Comparison of ENCODE assay signal across 1 cellular context in the genomic region with DNA sequence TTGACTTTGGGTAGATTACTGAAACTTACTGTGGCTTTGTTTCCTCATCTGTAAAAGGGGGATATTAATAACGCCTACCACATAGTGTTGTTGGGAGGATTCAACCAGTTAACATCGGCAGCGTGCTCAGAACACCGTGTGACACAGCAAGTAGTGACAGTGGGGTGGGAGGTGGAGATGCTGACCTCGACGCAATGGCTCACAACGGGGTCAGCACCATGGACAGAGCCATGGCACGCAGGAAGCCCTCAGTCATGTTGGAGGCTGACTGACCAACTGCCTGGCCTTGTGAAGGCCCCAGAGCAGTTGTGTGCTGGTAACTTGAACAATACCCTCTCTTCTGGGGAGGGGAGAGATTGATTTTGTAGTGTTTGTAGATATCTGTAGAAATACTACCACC.
TF ChIP-seq lines count a peak whose summit lies in the region.

No MANE protein-coding gene starts in this region.

TF ChIP-seq in HepG2, 621 proteins besides CTCF, POLR2A, EP300 and RAD21 (continued from another document and continues in another):
- TF ChIP-seq, protein P1, sequence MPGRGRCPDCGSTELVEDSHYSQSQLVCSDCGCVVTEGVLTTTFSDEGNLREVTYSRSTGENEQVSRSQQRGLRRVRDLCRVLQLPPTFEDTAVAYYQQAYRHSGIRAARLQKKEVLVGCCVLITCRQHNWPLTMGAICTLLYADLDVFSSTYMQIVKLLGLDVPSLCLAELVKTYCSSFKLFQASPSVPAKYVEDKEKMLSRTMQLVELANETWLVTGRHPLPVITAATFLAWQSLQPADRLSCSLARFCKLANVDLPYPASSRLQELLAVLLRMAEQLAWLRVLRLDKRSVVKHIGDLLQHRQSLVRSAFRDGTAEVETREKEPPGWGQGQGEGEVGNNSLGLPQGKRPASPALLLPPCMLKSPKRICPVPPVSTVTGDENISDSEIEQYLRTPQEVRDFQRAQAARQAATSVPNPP (CRISPR knock-in tag; IDR thresholded peaks at IDR 0.05), result no peak
- TF ChIP-seq, protein P2, sequence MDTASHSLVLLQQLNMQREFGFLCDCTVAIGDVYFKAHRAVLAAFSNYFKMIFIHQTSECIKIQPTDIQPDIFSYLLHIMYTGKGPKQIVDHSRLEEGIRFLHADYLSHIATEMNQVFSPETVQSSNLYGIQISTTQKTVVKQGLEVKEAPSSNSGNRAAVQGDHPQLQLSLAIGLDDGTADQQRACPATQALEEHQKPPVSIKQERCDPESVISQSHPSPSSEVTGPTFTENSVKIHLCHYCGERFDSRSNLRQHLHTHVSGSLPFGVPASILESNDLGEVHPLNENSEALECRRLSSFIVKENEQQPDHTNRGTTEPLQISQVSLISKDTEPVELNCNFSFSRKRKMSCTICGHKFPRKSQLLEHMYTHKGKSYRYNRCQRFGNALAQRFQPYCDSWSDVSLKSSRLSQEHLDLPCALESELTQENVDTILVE (CRISPR knock-in tag; IDR thresholded peaks at IDR 0.05), result 0 out of 2 replicates have a peak, but pooled peaks have one; percentile 37
- TF ChIP-seq, protein P3, sequence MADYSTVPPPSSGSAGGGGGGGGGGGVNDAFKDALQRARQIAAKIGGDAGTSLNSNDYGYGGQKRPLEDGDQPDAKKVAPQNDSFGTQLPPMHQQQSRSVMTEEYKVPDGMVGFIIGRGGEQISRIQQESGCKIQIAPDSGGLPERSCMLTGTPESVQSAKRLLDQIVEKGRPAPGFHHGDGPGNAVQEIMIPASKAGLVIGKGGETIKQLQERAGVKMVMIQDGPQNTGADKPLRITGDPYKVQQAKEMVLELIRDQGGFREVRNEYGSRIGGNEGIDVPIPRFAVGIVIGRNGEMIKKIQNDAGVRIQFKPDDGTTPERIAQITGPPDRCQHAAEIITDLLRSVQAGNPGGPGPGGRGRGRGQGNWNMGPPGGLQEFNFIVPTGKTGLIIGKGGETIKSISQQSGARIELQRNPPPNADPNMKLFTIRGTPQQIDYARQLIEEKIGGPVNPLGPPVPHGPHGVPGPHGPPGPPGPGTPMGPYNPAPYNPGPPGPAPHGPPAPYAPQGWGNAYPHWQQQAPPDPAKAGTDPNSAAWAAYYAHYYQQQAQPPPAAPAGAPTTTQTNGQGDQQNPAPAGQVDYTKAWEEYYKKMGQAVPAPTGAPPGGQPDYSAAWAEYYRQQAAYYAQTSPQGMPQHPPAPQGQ (CRISPR knock-in tag; IDR thresholded peaks at IDR 0.05; ENCODE audit: borderline replicate concordance), result no peak
- TF ChIP-seq MIER2 (CRISPR knock-in tag; IDR thresholded peaks at IDR 0.05), result peak; percentile 98
- peak; percentile 70; the same call in 1 of the 2 replicates for TF ChIP-seq TGIF2 (CRISPR knock-in tag; IDR thresholded peaks at IDR 0.05)
- TF ChIP-seq ZNF24 (IDR thresholded peaks at IDR 0.05), result no peak
- no peak for TF ChIP-seq ZNF264 (CRISPR knock-in tag; IDR thresholded peaks at IDR 0.05)
- TF ChIP-seq SIX4 (CRISPR knock-in tag; IDR thresholded peaks at IDR 0.05), result peak; percentile 61; the same call in 1 of the 2 replicates
- no peak for TF ChIP-seq GZF1 (CRISPR knock-in tag; IDR thresholded peaks at IDR 0.05)
- TF ChIP-seq, protein P4, sequence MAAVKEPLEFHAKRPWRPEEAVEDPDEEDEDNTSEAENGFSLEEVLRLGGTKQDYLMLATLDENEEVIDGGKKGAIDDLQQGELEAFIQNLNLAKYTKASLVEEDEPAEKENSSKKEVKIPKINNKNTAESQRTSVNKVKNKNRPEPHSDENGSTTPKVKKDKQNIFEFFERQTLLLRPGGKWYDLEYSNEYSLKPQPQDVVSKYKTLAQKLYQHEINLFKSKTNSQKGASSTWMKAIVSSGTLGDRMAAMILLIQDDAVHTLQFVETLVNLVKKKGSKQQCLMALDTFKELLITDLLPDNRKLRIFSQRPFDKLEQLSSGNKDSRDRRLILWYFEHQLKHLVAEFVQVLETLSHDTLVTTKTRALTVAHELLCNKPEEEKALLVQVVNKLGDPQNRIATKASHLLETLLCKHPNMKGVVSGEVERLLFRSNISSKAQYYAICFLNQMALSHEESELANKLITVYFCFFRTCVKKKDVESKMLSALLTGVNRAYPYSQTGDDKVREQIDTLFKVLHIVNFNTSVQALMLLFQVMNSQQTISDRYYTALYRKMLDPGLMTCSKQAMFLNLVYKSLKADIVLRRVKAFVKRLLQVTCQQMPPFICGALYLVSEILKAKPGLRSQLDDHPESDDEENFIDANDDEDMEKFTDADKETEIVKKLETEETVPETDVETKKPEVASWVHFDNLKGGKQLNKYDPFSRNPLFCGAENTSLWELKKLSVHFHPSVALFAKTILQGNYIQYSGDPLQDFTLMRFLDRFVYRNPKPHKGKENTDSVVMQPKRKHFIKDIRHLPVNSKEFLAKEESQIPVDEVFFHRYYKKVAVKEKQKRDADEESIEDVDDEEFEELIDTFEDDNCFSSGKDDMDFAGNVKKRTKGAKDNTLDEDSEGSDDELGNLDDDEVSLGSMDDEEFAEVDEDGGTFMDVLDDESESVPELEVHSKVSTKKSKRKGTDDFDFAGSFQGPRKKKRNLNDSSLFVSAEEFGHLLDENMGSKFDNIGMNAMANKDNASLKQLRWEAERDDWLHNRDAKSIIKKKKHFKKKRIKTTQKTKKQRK (IDR thresholded peaks at IDR 0.05; ENCODE audit: low read length), result no peak
- TF ChIP-seq, protein P5, sequence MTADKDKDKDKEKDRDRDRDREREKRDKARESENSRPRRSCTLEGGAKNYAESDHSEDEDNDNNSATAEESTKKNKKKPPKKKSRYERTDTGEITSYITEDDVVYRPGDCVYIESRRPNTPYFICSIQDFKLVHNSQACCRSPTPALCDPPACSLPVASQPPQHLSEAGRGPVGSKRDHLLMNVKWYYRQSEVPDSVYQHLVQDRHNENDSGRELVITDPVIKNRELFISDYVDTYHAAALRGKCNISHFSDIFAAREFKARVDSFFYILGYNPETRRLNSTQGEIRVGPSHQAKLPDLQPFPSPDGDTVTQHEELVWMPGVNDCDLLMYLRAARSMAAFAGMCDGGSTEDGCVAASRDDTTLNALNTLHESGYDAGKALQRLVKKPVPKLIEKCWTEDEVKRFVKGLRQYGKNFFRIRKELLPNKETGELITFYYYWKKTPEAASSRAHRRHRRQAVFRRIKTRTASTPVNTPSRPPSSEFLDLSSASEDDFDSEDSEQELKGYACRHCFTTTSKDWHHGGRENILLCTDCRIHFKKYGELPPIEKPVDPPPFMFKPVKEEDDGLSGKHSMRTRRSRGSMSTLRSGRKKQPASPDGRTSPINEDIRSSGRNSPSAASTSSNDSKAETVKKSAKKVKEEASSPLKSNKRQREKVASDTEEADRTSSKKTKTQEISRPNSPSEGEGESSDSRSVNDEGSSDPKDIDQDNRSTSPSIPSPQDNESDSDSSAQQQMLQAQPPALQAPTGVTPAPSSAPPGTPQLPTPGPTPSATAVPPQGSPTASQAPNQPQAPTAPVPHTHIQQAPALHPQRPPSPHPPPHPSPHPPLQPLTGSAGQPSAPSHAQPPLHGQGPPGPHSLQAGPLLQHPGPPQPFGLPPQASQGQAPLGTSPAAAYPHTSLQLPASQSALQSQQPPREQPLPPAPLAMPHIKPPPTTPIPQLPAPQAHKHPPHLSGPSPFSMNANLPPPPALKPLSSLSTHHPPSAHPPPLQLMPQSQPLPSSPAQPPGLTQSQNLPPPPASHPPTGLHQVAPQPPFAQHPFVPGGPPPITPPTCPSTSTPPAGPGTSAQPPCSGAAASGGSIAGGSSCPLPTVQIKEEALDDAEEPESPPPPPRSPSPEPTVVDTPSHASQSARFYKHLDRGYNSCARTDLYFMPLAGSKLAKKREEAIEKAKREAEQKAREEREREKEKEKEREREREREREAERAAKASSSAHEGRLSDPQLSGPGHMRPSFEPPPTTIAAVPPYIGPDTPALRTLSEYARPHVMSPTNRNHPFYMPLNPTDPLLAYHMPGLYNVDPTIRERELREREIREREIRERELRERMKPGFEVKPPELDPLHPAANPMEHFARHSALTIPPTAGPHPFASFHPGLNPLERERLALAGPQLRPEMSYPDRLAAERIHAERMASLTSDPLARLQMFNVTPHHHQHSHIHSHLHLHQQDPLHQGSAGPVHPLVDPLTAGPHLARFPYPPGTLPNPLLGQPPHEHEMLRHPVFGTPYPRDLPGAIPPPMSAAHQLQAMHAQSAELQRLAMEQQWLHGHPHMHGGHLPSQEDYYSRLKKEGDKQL (CRISPR knock-in tag; IDR thresholded peaks at IDR 0.05; ENCODE audit: low read depth), result no peak
- TF ChIP-seq SMARCE1 (IDR thresholded peaks at IDR 0.05; ENCODE audit: borderline replicate concordance), result no peak
- peak; percentile 76 for TF ChIP-seq SALL1 (CRISPR knock-in tag; IDR thresholded peaks at IDR 0.05)
- no peak; the same call in 1 of the 2 replicates for TF ChIP-seq YEATS2 (CRISPR knock-in tag; IDR thresholded peaks at IDR 0.05; ENCODE audit: borderline replicate concordance)
- TF ChIP-seq YEATS4 (CRISPR knock-in tag; IDR thresholded peaks at IDR 0.05; ENCODE audit: borderline replicate concordance), result no peak
- TF ChIP-seq, protein P6, sequence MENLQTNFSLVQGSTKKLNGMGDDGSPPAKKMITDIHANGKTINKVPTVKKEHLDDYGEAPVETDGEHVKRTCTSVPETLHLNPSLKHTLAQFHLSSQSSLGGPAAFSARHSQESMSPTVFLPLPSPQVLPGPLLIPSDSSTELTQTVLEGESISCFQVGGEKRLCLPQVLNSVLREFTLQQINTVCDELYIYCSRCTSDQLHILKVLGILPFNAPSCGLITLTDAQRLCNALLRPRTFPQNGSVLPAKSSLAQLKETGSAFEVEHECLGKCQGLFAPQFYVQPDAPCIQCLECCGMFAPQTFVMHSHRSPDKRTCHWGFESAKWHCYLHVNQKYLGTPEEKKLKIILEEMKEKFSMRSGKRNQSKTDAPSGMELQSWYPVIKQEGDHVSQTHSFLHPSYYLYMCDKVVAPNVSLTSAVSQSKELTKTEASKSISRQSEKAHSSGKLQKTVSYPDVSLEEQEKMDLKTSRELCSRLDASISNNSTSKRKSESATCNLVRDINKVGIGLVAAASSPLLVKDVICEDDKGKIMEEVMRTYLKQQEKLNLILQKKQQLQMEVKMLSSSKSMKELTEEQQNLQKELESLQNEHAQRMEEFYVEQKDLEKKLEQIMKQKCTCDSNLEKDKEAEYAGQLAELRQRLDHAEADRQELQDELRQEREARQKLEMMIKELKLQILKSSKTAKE (CRISPR knock-in tag; IDR thresholded peaks at IDR 0.05; ENCODE audit: borderline replicate concordance), result no peak
- no peak for TF ChIP-seq KDM6A (CRISPR knock-in tag; IDR thresholded peaks at IDR 0.05; ENCODE audit: low read depth)
- no peak for TF ChIP-seq DNMT3B (CRISPR knock-in tag; conservative IDR thresholded peaks at IDR 0.05)
- TF ChIP-seq ZBTB38 (CRISPR knock-in tag; IDR thresholded peaks at IDR 0.05), result no peak
- no peak for TF ChIP-seq ZNF564 (CRISPR knock-in tag; IDR thresholded peaks at IDR 0.05)
- no peak for TF ChIP-seq SP2 (CRISPR knock-in tag; IDR thresholded peaks at IDR 0.05)
- TF ChIP-seq NKX3-1 (CRISPR knock-in tag; IDR thresholded peaks at IDR 0.05), result peak; percentile 71; the same call in 1 of the 2 replicates
- TF ChIP-seq ELF1 (CRISPR knock-in tag; IDR thresholded peaks at IDR 0.05), result no peak
- TF ChIP-seq AGO1 (IDR thresholded peaks at IDR 0.05; ENCODE audit: low read depth, low read length, poor library complexity, severe bottlenecking), result no peak
- no peak for TF ChIP-seq ZNF569 (CRISPR knock-in tag; IDR thresholded peaks at IDR 0.05; ENCODE audit: borderline replicate concordance)
- no peak for TF ChIP-seq NFE2L1 (CRISPR knock-in tag; IDR thresholded peaks at IDR 0.05; ENCODE audit: borderline replicate concordance)
- TF ChIP-seq ARID2 (CRISPR knock-in tag; IDR thresholded peaks at IDR 0.05; ENCODE audit: borderline replicate concordance), result no peak
- no peak for TF ChIP-seq ZNF33B (CRISPR knock-in tag; IDR thresholded peaks at IDR 0.05)
- no peak for TF ChIP-seq PHF20 (CRISPR knock-in tag; IDR thresholded peaks at IDR 0.05)
- no peak for TF ChIP-seq CBX2 (IDR thresholded peaks at IDR 0.05; ENCODE audit: low read depth, low read length)
- no peak for TF ChIP-seq CBX2 (CRISPR knock-in tag; IDR thresholded peaks at IDR 0.05; ENCODE audit: low read depth)
- TF ChIP-seq KLF6 (CRISPR knock-in tag; IDR thresholded peaks at IDR 0.05), result peak; percentile 73; the same call in 1 of the 2 replicates
- TF ChIP-seq, protein P7, sequence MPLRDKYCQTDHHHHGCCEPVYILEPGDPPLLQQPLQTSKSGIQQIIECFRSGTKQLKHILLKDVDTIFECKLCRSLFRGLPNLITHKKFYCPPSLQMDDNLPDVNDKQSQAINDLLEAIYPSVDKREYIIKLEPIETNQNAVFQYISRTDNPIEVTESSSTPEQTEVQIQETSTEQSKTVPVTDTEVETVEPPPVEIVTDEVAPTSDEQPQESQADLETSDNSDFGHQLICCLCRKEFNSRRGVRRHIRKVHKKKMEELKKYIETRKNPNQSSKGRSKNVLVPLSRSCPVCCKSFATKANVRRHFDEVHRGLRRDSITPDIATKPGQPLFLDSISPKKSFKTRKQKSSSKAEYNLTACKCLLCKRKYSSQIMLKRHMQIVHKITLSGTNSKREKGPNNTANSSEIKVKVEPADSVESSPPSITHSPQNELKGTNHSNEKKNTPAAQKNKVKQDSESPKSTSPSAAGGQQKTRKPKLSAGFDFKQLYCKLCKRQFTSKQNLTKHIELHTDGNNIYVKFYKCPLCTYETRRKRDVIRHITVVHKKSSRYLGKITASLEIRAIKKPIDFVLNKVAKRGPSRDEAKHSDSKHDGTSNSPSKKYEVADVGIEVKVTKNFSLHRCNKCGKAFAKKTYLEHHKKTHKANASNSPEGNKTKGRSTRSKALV (CRISPR knock-in tag; IDR thresholded peaks at IDR 0.05), result no peak
- no peak for TF ChIP-seq NFRKB (IDR thresholded peaks at IDR 0.05)
- no peak for TF ChIP-seq RBM39 (IDR thresholded peaks at IDR 0.05; ENCODE audit: low read depth, low read length, poor library complexity, severe bottlenecking)
- TF ChIP-seq HNRNPL (IDR thresholded peaks at IDR 0.05; ENCODE audit: low read depth, low read length), result no peak
- TF ChIP-seq ZNF556 (CRISPR knock-in tag; IDR thresholded peaks at IDR 0.05; ENCODE audit: borderline replicate concordance), result no peak
- no peak for TF ChIP-seq ZBTB8A (CRISPR knock-in tag; IDR thresholded peaks at IDR 0.05; ENCODE audit: borderline replicate concordance, low read depth)
- no peak for TF ChIP-seq ZNF670 (CRISPR knock-in tag; IDR thresholded peaks at IDR 0.05; ENCODE audit: borderline replicate concordance)
- TF ChIP-seq, protein P8, sequence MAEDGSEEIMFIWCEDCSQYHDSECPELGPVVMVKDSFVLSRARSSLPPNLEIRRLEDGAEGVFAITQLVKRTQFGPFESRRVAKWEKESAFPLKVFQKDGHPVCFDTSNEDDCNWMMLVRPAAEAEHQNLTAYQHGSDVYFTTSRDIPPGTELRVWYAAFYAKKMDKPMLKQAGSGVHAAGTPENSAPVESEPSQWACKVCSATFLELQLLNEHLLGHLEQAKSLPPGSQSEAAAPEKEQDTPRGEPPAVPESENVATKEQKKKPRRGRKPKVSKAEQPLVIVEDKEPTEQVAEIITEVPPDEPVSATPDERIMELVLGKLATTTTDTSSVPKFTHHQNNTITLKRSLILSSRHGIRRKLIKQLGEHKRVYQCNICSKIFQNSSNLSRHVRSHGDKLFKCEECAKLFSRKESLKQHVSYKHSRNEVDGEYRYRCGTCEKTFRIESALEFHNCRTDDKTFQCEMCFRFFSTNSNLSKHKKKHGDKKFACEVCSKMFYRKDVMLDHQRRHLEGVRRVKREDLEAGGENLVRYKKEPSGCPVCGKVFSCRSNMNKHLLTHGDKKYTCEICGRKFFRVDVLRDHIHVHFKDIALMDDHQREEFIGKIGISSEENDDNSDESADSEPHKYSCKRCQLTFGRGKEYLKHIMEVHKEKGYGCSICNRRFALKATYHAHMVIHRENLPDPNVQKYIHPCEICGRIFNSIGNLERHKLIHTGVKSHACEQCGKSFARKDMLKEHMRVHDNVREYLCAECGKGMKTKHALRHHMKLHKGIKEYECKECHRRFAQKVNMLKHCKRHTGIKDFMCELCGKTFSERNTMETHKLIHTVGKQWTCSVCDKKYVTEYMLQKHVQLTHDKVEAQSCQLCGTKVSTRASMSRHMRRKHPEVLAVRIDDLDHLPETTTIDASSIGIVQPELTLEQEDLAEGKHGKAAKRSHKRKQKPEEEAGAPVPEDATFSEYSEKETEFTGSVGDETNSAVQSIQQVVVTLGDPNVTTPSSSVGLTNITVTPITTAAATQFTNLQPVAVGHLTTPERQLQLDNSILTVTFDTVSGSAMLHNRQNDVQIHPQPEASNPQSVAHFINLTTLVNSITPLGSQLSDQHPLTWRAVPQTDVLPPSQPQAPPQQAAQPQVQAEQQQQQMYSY (CRISPR knock-in tag; IDR thresholded peaks at IDR 0.05), result no peak
